Comparison of ENCODE assay signal across 14 cellular contexts in genomic region chr17:61310611-61311010, GRCh38.
"Had no signal": no experiment of that assay in that cellular context is flagged by ENCODE, and none has a peak within 500 bp of the region (broad histone marks: within the 10 kb centered on the region; RNA-seq: fewer than 3 reads in every experiment).

No MANE protein-coding gene starts in this region.

- H3K27ac ChIP-seq: SK-N-MC had no signal

- H3K36me3 Mint-ChIP-seq: activated CD8-positive, alpha-beta memory T cell treated with anti-CD3 and anti-CD28 coated beads, Interleukin-2, amount 10 ng/mL, durations not matched to agents 7 days and 5 days; natural killer cell treated with Interleukin-12 subunit alpha and Interleukin-12 subunit beta and Interleukin-15 and Interleukin-18, amount 100 ng/mL, for 72 hours had no signal

- ATAC-seq: activated CD8-positive, alpha-beta memory T cell treated with anti-CD3 and anti-CD28 coated beads, Interleukin-2, amount 10 ng/mL, durations not matched to agents 7 days and 5 days; mucosa of descending colon; natural killer cell treated with Interleukin-12 subunit alpha and Interleukin-12 subunit beta and Interleukin-15 and Interleukin-18, amount 100 ng/mL, for 72 hours had no signal

- H3K4me3 ChIP-seq: lung, mucosa of descending colon, sigmoid colon, SK-N-MC, testis had no signal

- DNase-seq: activated CD4-positive, alpha-beta T cell treated with anti-CD3 and anti-CD28 coated beads, Interleukin-2, amount 50 U/mL, for 48 hours; activated CD8-positive, alpha-beta memory T cell treated with anti-CD3 and anti-CD28 coated beads, Interleukin-2, amount 10 ng/mL, durations not matched to agents 7 days and 5 days; activated effector memory CD4-positive, alpha-beta T cell treated with anti-CD3 and anti-CD28 coated beads, Interleukin-2, amount 50 U/mL, for 16 hours; activated T-cell treated with anti-CD3 and anti-CD28 coated beads, Interleukin-2, amount 50 U/mL, for 24 hours; anterior cingulate cortex; mucosa of descending colon; sigmoid colon; stimulated activated CD4-positive, alpha-beta T cell treated with anti-CD3 and anti-CD28 coated beads, Interleukin-4, amount 100 ng/mL, for 1 hour; testis had no signal

- H3K27me3 ChIP-seq: testis had no signal

- H3K9me3 ChIP-seq: mucosa of descending colon, testis had no signal

- H3K27me3 Mint-ChIP-seq: activated CD8-positive, alpha-beta memory T cell treated with anti-CD3 and anti-CD28 coated beads, Interleukin-2, amount 10 ng/mL, durations not matched to agents 7 days and 5 days; activated naive CD8-positive, alpha-beta T cell; activated T-cell treated with anti-CD3 and anti-CD28 coated beads, Interleukin-2, amount 50 U/mL, for 24 hours; natural killer cell treated with Interleukin-12 subunit alpha and Interleukin-12 subunit beta and Interleukin-15 and Interleukin-18, amount 100 ng/mL, for 72 hours; stimulated activated naive CD8-positive, alpha-beta T cell treated with anti-CD3 and anti-CD28 coated beads, Interleukin-15, Interleukin-2, amounts not matched to agents 100 ng/mL and 50 ng/mL, for 24 hours had no signal

- H3K9me3 Mint-ChIP-seq: activated T-cell treated with anti-CD3 and anti-CD28 coated beads, Interleukin-2, amount 50 U/mL, for 24 hours; natural killer cell treated with Interleukin-12 subunit alpha and Interleukin-12 subunit beta and Interleukin-15 and Interleukin-18, amount 100 ng/mL, for 72 hours; stimulated activated naive CD8-positive, alpha-beta T cell treated with anti-CD3 and anti-CD28 coated beads, Interleukin-15, Interleukin-2, amounts not matched to agents 100 ng/mL and 50 ng/mL, for 24 hours had no signal

- H3K36me3 ChIP-seq: sigmoid colon had no signal

- H3K27ac Mint-ChIP-seq: activated CD8-positive, alpha-beta memory T cell treated with anti-CD3 and anti-CD28 coated beads, Interleukin-2, amount 10 ng/mL, durations not matched to agents 7 days and 5 days; activated naive CD8-positive, alpha-beta T cell; activated T-cell treated with anti-CD3 and anti-CD28 coated beads, Interleukin-2, amount 50 U/mL, for 24 hours; natural killer cell treated with Interleukin-12 subunit alpha and Interleukin-12 subunit beta and Interleukin-15 and Interleukin-18, amount 100 ng/mL, for 72 hours; stimulated activated naive CD8-positive, alpha-beta T cell treated with anti-CD3 and anti-CD28 coated beads, Interleukin-15, Interleukin-2, amounts not matched to agents 100 ng/mL and 50 ng/mL, for 24 hours had no signal

- H3K4me3 Mint-ChIP-seq: activated CD8-positive, alpha-beta memory T cell treated with anti-CD3 and anti-CD28 coated beads, Interleukin-2, amount 10 ng/mL, durations not matched to agents 7 days and 5 days; activated naive CD8-positive, alpha-beta T cell; activated T-cell treated with anti-CD3 and anti-CD28 coated beads, Interleukin-2, amount 50 U/mL, for 24 hours; natural killer cell treated with Interleukin-12 subunit alpha and Interleukin-12 subunit beta and Interleukin-15 and Interleukin-18, amount 100 ng/mL, for 72 hours; stimulated activated naive CD8-positive, alpha-beta T cell treated with anti-CD3 and anti-CD28 coated beads, Interleukin-15, Interleukin-2, amounts not matched to agents 100 ng/mL and 50 ng/mL, for 24 hours had no signal

- H3K4me1 Mint-ChIP-seq: activated CD8-positive, alpha-beta memory T cell treated with anti-CD3 and anti-CD28 coated beads, Interleukin-2, amount 10 ng/mL, durations not matched to agents 7 days and 5 days had no signal
